27 cellular contexts compared by ENCODE assay signal in the genomic region with DNA sequence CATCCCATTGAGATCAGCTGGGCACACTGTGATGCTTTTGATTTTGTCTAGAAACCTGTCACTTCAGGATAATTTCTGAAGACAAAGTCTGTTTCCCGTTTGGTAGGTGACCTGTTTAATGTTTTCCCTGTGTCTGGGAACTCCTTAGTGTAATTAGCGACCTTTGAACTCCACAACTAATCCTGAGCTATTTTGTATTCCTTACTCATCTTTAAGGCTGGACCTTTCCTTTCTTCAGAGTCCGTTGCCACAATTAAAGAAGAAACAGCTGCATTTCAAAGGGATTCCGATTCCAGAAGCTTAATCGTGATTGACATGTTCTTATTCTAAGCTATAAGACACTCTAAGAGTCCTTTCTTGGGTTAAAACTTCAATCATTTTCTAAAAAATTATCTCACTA.
"Had no signal": no experiment of that assay in that cellular context is flagged by ENCODE, and none has a peak within 500 bp of the region (broad histone marks: within the 10 kb centered on the region; RNA-seq: fewer than 3 reads in every experiment).

No MANE protein-coding gene starts in this region.

- H3K4me1 Mint-ChIP-seq: activated naive CD4-positive, alpha-beta T cell treated with anti-CD3 and anti-CD28 coated beads, Interleukin-2, amount 10 ng/mL, durations not matched to agents 7 days and 5 days; activated naive CD8-positive, alpha-beta T cell treated with anti-CD3 and anti-CD28 coated beads, Interleukin-2, amount 10 ng/mL, durations not matched to agents 7 days and 5 days; naive B cell had no signal

- DNase-seq: activated CD4-positive, alpha-beta T cell treated with anti-CD3 and anti-CD28 coated beads for 48 hours; activated CD4-positive, alpha-beta T cell treated with anti-CD3 and anti-CD28 coated beads, Interleukin-2, amount 50 U/mL, for 48 hours; activated CD8-positive, alpha-beta memory T cell treated with anti-CD3 and anti-CD28 coated beads, Interleukin-2, amount 50 U/mL, for 4 hours; activated effector memory CD4-positive, alpha-beta T cell treated with anti-CD3 and anti-CD28 coated beads, Interleukin-2, amount 50 U/mL, for 16 hours; activated naive CD4-positive, alpha-beta T cell treated with anti-CD3 and anti-CD28 coated beads, Interleukin-2, amount 10 ng/mL, durations not matched to agents 7 days and 5 days; activated naive CD8-positive, alpha-beta T cell treated with anti-CD3 and anti-CD28 coated beads, Interleukin-2, amount 10 ng/mL, durations not matched to agents 7 days and 5 days; activated T-cell treated with anti-CD3 and anti-CD28 coated beads, Interleukin-2, amount 50 U/mL, for 1 hour; brain microvascular endothelial cell; cortex of kidney; hippocampal formation; left lung; lower lobe of right lung; mesendoderm; naive B cell; nephron progenitor cell; nucleus accumbens; pancreas; sigmoid colon; stimulated activated CD4-positive, alpha-beta T cell treated with anti-CD3 and anti-CD28 coated beads, Interleukin-15, amount 100 ng/mL, for 24 hours; stimulated activated naive CD4-positive, alpha-beta T cell; testis; transverse colon had no signal

- H3K4me1 ChIP-seq: ascending aorta, gastroesophageal sphincter, left lung, lower lobe of right lung, pancreas, prostate gland, sigmoid colon had no signal

- H3K36me3 ChIP-seq: prostate gland had no signal

- H3K9me3 Mint-ChIP-seq: activated naive CD4-positive, alpha-beta T cell treated with anti-CD3 and anti-CD28 coated beads, Interleukin-2, amount 10 ng/mL, durations not matched to agents 7 days and 5 days; activated naive CD8-positive, alpha-beta T cell treated with anti-CD3 and anti-CD28 coated beads, Interleukin-2, amount 10 ng/mL, durations not matched to agents 7 days and 5 days; activated T-helper 1 cell treated with anti-CD3 and anti-CD28 coated beads, Interleukin-12 subunit alpha, Interleukin-12 subunit beta, Interleukin-2, Interleukin-4 antibody, amounts not matched to agents 30 ng/mL and 10 ng/mL and 1 ng/mL, durations not matched to agents 14 hours and 24 hours and 36 hours; naive B cell; nephron progenitor cell had no signal

- H3K4me3 Mint-ChIP-seq: activated naive CD4-positive, alpha-beta T cell treated with anti-CD3 and anti-CD28 coated beads, Interleukin-2, amount 10 ng/mL, durations not matched to agents 7 days and 5 days; activated naive CD8-positive, alpha-beta T cell treated with anti-CD3 and anti-CD28 coated beads, Interleukin-2, amount 10 ng/mL, durations not matched to agents 7 days and 5 days; activated T-helper 1 cell treated with anti-CD3 and anti-CD28 coated beads, Interleukin-12 subunit alpha, Interleukin-12 subunit beta, Interleukin-2, Interleukin-4 antibody, amounts not matched to agents 30 ng/mL and 10 ng/mL and 1 ng/mL, durations not matched to agents 14 hours and 24 hours and 36 hours; naive B cell; nephron progenitor cell had no signal

- H3K4me3 ChIP-seq: ascending aorta, gastroesophageal sphincter, left lung, lower lobe of right lung, pancreas, prostate gland, sigmoid colon, testis, transverse colon had no signal

- H3K27ac ChIP-seq: ascending aorta, brain microvascular endothelial cell, gastroesophageal sphincter, left lung, lower lobe of right lung, pancreas, prostate gland, sigmoid colon, testis, transverse colon, VCaP had no signal

- H3K27me3 ChIP-seq: ascending aorta, brain microvascular endothelial cell, gastroesophageal sphincter, left lung, pancreas, sigmoid colon, testis, transverse colon had no signal

- ATAC-seq: gastroesophageal sphincter, left lung, lower lobe of right lung, pancreas had no signal

- H3K27me3 Mint-ChIP-seq: activated naive CD4-positive, alpha-beta T cell treated with anti-CD3 and anti-CD28 coated beads, Interleukin-2, amount 10 ng/mL, durations not matched to agents 7 days and 5 days; activated naive CD8-positive, alpha-beta T cell treated with anti-CD3 and anti-CD28 coated beads, Interleukin-2, amount 10 ng/mL, durations not matched to agents 7 days and 5 days; naive B cell had no signal

- H3K36me3 Mint-ChIP-seq: activated naive CD8-positive, alpha-beta T cell treated with anti-CD3 and anti-CD28 coated beads, Interleukin-2, amount 10 ng/mL, durations not matched to agents 7 days and 5 days; naive B cell had no signal

- H3K9me3 ChIP-seq: ascending aorta, gastroesophageal sphincter, left lung, lower lobe of right lung, pancreas, prostate gland, sigmoid colon, testis, transverse colon had no signal

- H3K27ac Mint-ChIP-seq: activated naive CD4-positive, alpha-beta T cell treated with anti-CD3 and anti-CD28 coated beads, Interleukin-2, amount 10 ng/mL, durations not matched to agents 7 days and 5 days; activated naive CD8-positive, alpha-beta T cell treated with anti-CD3 and anti-CD28 coated beads, Interleukin-2, amount 10 ng/mL, durations not matched to agents 7 days and 5 days; activated T-helper 1 cell treated with anti-CD3 and anti-CD28 coated beads, Interleukin-12 subunit alpha, Interleukin-12 subunit beta, Interleukin-2, Interleukin-4 antibody, amounts not matched to agents 30 ng/mL and 10 ng/mL and 1 ng/mL, durations not matched to agents 14 hours and 24 hours and 36 hours; naive B cell; nephron progenitor cell had no signal
